In the genomic region with DNA sequence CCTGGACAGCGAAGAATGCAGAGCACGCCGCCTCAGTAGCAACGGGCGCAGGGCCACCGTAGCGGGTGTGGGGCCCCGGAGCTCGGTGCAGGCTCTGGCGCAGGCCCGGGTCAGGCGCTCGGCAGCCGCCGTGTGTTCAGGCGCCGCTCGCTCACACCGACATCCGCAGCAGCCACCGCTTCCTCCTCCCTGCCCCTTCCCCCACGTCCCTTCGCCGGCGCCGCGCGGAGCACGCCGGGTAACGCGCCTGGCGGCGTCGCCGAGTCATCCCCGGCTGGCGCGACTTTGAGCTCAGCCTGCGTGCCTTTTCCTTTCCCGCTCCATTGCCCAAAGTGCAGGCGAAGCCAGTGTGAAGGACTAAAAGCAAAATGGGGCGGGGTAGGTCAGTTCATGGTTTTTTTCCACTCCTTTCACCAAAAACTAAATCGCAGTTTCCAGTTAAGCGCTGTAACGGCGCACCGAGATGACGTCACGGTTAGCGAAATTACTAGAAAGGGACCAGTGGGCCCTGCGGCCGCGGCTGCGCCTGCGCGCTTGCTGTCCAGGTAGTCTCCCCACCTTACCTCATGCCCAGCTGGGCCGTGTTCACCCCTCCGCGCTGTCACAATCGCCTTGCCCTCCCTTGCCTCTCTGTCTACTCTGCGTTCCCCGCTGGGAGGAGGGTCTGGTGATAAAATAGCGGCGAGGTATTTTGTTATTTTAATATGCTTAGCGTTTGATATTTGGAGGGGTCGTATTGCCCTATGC, we compare ENCODE assay signal across 8 cellular contexts. TPM values are rescaled to one million over a fixed set of nuclear protein-coding genes. Genes with fewer than 3 reads are reported as not detected.
DNase-seq lines count a peak whose midpoint lies in the region; ATAC-seq lines count a peak whose summit lies in the region.

A gene (minus strand): TSS at position 191 of the 747 bp plus-strand sequence. CDS start 279 bp downstream, outside the sequence.

- peak; percentile 68 for ATAC-seq in GM21360 (IDR thresholded peaks at IDR 0.05; ENCODE audit: unreplicated experiment)

- peak; percentile 96 for DNase-seq in COLO668 (lab: John Stamatoyannopoulos, UW; ENCODE audit: unreplicated experiment)
- peak; percentile 94 for DNase-seq in HT-29 (ENCODE audit: low spot score)
- DNase-seq in NK-92 treated with Interleukin-12 subunit alpha and Interleukin-12 subunit beta, amount 100 ng/mL, for 24 hours (lab: John Stamatoyannopoulos, UW), result peak; percentile 85
- DNase-seq in activated CD8-positive, alpha-beta memory T cell treated with anti-CD3 and anti-CD28 coated beads for 24 hours, result peak; percentile 96
- DNase-seq in effector CD8-positive, alpha-beta T cell (lab: John Stamatoyannopoulos, UW), result peak; percentile 85
- peak; percentile 95 to 98 for DNase-seq in lung microvascular endothelial cell (ENCODE audit: low read depth in 2 of 2)
- peak; percentile 80 to 83 (median 80) for DNase-seq in stimulated activated CD4-positive, alpha-beta T cell treated with anti-CD3 and anti-CD28 coated beads, TNF-alpha, amount 100 ng/mL, for 4 hours (ENCODE audit: low read depth in 3 of 3)

RNA-seq across cellular contexts. Expression of the gene that starts here (rescaled TPM):
- 79.2 and 82.4 TPM in 2 replicates for total RNA-seq in HT-29 (2014; rRNA removed; shearing (Covaris generic))
- 69.5 and 120 TPM in 2 replicates for total RNA-seq in lung microvascular endothelial cell

Comparison
In these comparisons a context has a peak if more than half of its experiments do, and no peak if none do; other contexts are left out.
1. Peak in every context shown above with its lines: DNase-seq and ATAC-seq.